8 cellular contexts compared by ENCODE assay signal in genomic region chr3:9769012-9769411, GRCh38. TPM values are rescaled to one million over a fixed set of nuclear protein-coding genes. Genes with fewer than 3 reads are reported as not detected.
DNase-seq lines count a peak whose midpoint lies in the region; ATAC-seq and TF ChIP-seq lines count a peak whose summit lies in the region.

No MANE protein-coding gene starts in this region.

- H3K36me3 Mint-ChIP-seq in immature natural killer cell, result peaks cover 0 to 15% (median 0%) of the 10 kb centered on the region in 3 donors
- H3K36me3 Mint-ChIP-seq in stimulated activated effector memory CD8-positive, alpha-beta T cell treated with anti-CD3 and anti-CD28 coated beads, Interleukin-12 subunit alpha, Interleukin-12 subunit beta, amount 100 ng/mL, for 72 hours, result peaks cover 54% of the 10 kb centered on the region

- ATAC-seq in stimulated activated effector memory CD8-positive, alpha-beta T cell treated with anti-CD3 and anti-CD28 coated beads, Interleukin-12 subunit alpha, Interleukin-12 subunit beta, amount 100 ng/mL, for 72 hours, result peak; percentile 3
- no peak for ATAC-seq in GM21717 (IDR thresholded peaks at IDR 0.05; ENCODE audit: unreplicated experiment)

- H3K36me3 ChIP-seq in HUES64 (ENCODE audit: insufficient read depth, low read length) (no peaks in the 10 kb centered on the region), adrenal gland (replicated peaks in 1 of 2) (peaks cover 0 to 19% of the 10 kb centered on the region in 2 donors)

- no peaks in the 10 kb centered on the region for H3K27me3 Mint-ChIP-seq in immature natural killer cell (ENCODE audit: low read depth in 3 of 3)

- H3K27ac ChIP-seq in HUES64 (ENCODE audit: low read depth, low read length) (no peak overlapping the region), adrenal gland (peak overlapping the region in 3 of 5 donors; percentile 77 to 92 (median 89))

- H3K9me3 ChIP-seq in HUES64 (ENCODE audit: insufficient read depth, low read depth, low read length), result no peaks in the 10 kb centered on the region
- no peaks in the 10 kb centered on the region for H3K9me3 ChIP-seq in adrenal gland (replicated peaks in 1 of 3)

- TF ChIP-seq CTCF in adrenal gland (IDR thresholded peaks at IDR 0.05), result no peak

- WGBS in HUES64, result 85% methylated on average over 5 of the region's 5 CpGs
- WGBS in adrenal gland, 4 donors, result 23 to 42% (median 35%) methylated on average over 5 of the region's 5 CpGs

- no peaks in the 10 kb centered on the region for H3K9me3 Mint-ChIP-seq in immature natural killer cell
- no peaks in the 10 kb centered on the region for H3K9me3 Mint-ChIP-seq in stimulated activated effector memory CD8-positive, alpha-beta T cell treated with anti-CD3 and anti-CD28 coated beads, Interleukin-12 subunit alpha, Interleukin-12 subunit beta, amount 100 ng/mL, for 72 hours

- H3K9ac ChIP-seq in HUES64 (ENCODE audit: low read depth, low read length), result peak overlapping the region; percentile 66

- DNase-seq in adrenal gland (no peak), immature natural killer cell (no peak), NCI-H82 treated with DMSO at 0.1 percent for 48 hours (lab: John Stamatoyannopoulos, UW; ENCODE audit: unreplicated experiment) (no peak), anterior cingulate cortex (lab: John Stamatoyannopoulos, UW) (no peak), globus pallidus (ENCODE audit: low spot score) (no peak)
- DNase-seq in stimulated activated effector memory CD8-positive, alpha-beta T cell treated with anti-CD3 and anti-CD28 coated beads, Interleukin-12 subunit alpha, Interleukin-12 subunit beta, amount 100 ng/mL, for 72 hours (ENCODE audit: low spot score in 2 of 2), result no peak

- peaks cover 6% of the 10 kb centered on the region for H3K27me3 ChIP-seq in HUES64 (ENCODE audit: insufficient read depth, low read length)
- H3K27me3 ChIP-seq in adrenal gland, result no peaks in the 10 kb centered on the region

- H3K27ac Mint-ChIP-seq in immature natural killer cell, result peak overlapping the region in 5 of 6 donors; percentile 1 to 81 (median 72)
- H3K27ac Mint-ChIP-seq in stimulated activated effector memory CD8-positive, alpha-beta T cell treated with anti-CD3 and anti-CD28 coated beads, Interleukin-12 subunit alpha, Interleukin-12 subunit beta, amount 100 ng/mL, for 72 hours, result peak overlapping the region; percentile 90

- peaks cover 41 to 43% of the 10 kb centered on the region in 2 donors for H3K4me1 Mint-ChIP-seq in immature natural killer cell
- H3K4me1 Mint-ChIP-seq in stimulated activated effector memory CD8-positive, alpha-beta T cell treated with anti-CD3 and anti-CD28 coated beads, Interleukin-12 subunit alpha, Interleukin-12 subunit beta, amount 100 ng/mL, for 72 hours, result peaks cover 58% of the 10 kb centered on the region

- intact Hi-C loops in adrenal gland (cut with DNase I), result no loop called here

- TF ChIP-seq POLR2A in adrenal gland (IDR thresholded peaks at IDR 0.05), result no peak

- peak overlapping the region; percentile 64 for H3K4me3 ChIP-seq in HUES64 (ENCODE audit: low read length)
- H3K4me3 ChIP-seq in adrenal gland, result peak overlapping the region in 3 of 4 donors; percentile 36 to 92 (median 73)

- H3K4me1 ChIP-seq in HUES64 (ENCODE audit: insufficient read depth, low read length), result no peaks in the 10 kb centered on the region
- H3K4me1 ChIP-seq in adrenal gland (replicated peaks in 1 of 2), result peaks cover 37 to 49% of the 10 kb centered on the region in 2 donors

- H3K4me3 Mint-ChIP-seq in immature natural killer cell, result peak overlapping the region; percentile 75 to 85 (median 76)
- H3K4me3 Mint-ChIP-seq in stimulated activated effector memory CD8-positive, alpha-beta T cell treated with anti-CD3 and anti-CD28 coated beads, Interleukin-12 subunit alpha, Interleukin-12 subunit beta, amount 100 ng/mL, for 72 hours, result peak overlapping the region; percentile 80

RNA-seq across cellular contexts. Expression of gene CAMK1, which starts 0.7 kb away (rescaled TPM):
- 8.6 TPM for polyA plus RNA-seq in HUES64 (2013, experiment 1 of 2)
- polyA plus RNA-seq in HUES64 (2013, experiment 2 of 2), result 10.7 TPM
- 100 to 1,000 TPM in 7 of 8 donors, 10 to 100 TPM in 1; 83.1 to 261 (median 176) TPM for total RNA-seq in adrenal gland
- polyA plus RNA-seq in adrenal gland, result 100 to 1,000 TPM in 2 of 3 donors, 10 to 100 TPM in 1; 51.5 to 281 (median 260) TPM
- polyA plus RNA-seq in immature natural killer cell, result 10 to 100 TPM; 15.4 to 29.0 (median 19.2) TPM

RNA-seq across cellular contexts. Expression of gene OGG1, which starts 19.3 kb away (rescaled TPM):
- polyA plus RNA-seq in HUES64 (2013, experiment 1 of 2), result 25.6 TPM
- polyA plus RNA-seq in HUES64 (2013, experiment 2 of 2), result 21.8 TPM
- 10 to 100 TPM; 13.3 to 34.9 (median 22.0) TPM for total RNA-seq in adrenal gland
- 10 to 100 TPM; 16.0 to 25.6 (median 21.2) TPM for polyA plus RNA-seq in adrenal gland
- polyA plus RNA-seq in immature natural killer cell, result 10 to 100 TPM; 30.3 to 57.3 (median 44.4) TPM

RNA-seq across cellular contexts. Expression of gene TADA3, which starts 23.3 kb away (rescaled TPM):
- polyA plus RNA-seq in HUES64 (2013, experiment 1 of 2), result 56.4 TPM
- 62.4 TPM for polyA plus RNA-seq in HUES64 (2013, experiment 2 of 2)
- 100 to 1,000 TPM in 5 of 8 donors, 10 to 100 TPM in 3; 59.1 to 148 (median 122) TPM for total RNA-seq in adrenal gland
- polyA plus RNA-seq in adrenal gland, result 100 to 1,000 TPM in 2 of 3 donors, 10 to 100 TPM in 1; 49.7 to 133 (median 117) TPM
- 100 to 1,000 TPM in 1 of 3 donors, 10 to 100 TPM in 2; 58.1 to 121 (median 73.6) TPM for polyA plus RNA-seq in immature natural killer cell

RNA-seq across cellular contexts. Expression of gene ARPC4, which starts 23.9 kb away (rescaled TPM):
- polyA plus RNA-seq in HUES64 (2013, experiment 1 of 2), result 154 TPM
- 141 TPM for polyA plus RNA-seq in HUES64 (2013, experiment 2 of 2)
- total RNA-seq in adrenal gland, result 100 to 1,000 TPM; 138 to 249 (median 184) TPM
- polyA plus RNA-seq in adrenal gland (100 to 1,000 TPM in 1 of 3 donors, 10 to 100 TPM in 2; 75.8 to 140 (median 77.4) TPM), immature natural killer cell (100 to 1,000 TPM; 378 to 470 (median 428) TPM)

RNA-seq across cellular contexts. Expression of gene BRPF1, which starts 37.5 kb away (rescaled TPM):
- 14.9 TPM for polyA plus RNA-seq in HUES64 (2013, experiment 1 of 2)
- polyA plus RNA-seq in HUES64 (2013, experiment 2 of 2), result 16.9 TPM
- 10 to 100 TPM; 14.0 to 18.7 (median 16.4) TPM for total RNA-seq in adrenal gland
- 10 to 100 TPM in 2 of 3 donors, 1 to 10 TPM in 1; 7.4 to 14.6 (median 12.4) TPM for polyA plus RNA-seq in adrenal gland
- 10 to 100 TPM; 10.6 to 45.8 (median 11.7) TPM for polyA plus RNA-seq in immature natural killer cell
